In the genomic region with DNA sequence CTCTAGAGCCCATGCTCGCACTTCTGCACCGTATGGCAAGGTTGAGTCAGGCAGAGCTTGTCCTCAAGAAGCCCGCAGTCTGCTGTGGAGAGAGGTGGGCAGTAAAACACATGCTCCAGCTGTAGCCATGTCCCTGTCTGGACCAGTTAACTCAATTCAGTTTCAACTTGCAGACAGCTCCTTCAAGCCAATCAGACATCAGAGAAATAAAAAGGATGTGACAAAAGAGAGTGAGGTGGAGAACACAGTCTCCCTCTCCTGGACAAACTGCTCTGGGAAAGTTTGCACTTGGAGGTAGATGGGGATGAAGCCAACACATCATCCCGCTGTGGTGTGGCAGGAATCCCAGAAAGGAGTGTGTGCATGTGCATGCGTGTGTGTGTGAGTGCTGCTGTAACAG, we compare ENCODE assay signal across 17 cellular contexts.
DNase-seq lines count a peak whose midpoint lies in the region; ATAC-seq and TF ChIP-seq lines count a peak whose summit lies in the region.
"Had no signal": no experiment of that assay in that cellular context is flagged by ENCODE, and none has a peak within 500 bp of the region (broad histone marks: within the 10 kb centered on the region; RNA-seq: fewer than 3 reads in every experiment).

No MANE protein-coding gene starts in this region.

- ATAC-seq in HG02970 (IDR thresholded peaks at IDR 0.05; ENCODE audit: low FRiP score, unreplicated experiment) (no peak), HG03469 (IDR thresholded peaks at IDR 0.05; ENCODE audit: unreplicated experiment) (no peak), HG03108 (IDR thresholded peaks at IDR 0.05; ENCODE audit: unreplicated experiment) (no peak), GM21526 (IDR thresholded peaks at IDR 0.05; ENCODE audit: low FRiP score, unreplicated experiment) (no peak)
- ATAC-seq: HCT116, natural killer cell had no signal

- in situ Hi-C loops in Caki2 (cut with HindIII; ENCODE audit: low pct_unique_long_range_greater_than_20kb, low sequenced_read_pairs) = no loop called here

- H3K4me3 ChIP-seq in LNCaP clone FGC (ENCODE audit: low read depth, low read length) = no peak overlapping the region
- H3K4me3 ChIP-seq: coronary artery, prostate gland, SJSA1, spleen, testis had no signal

- TF ChIP-seq CTCF in LNCaP clone FGC (IDR thresholded peaks at IDR 0.05; ENCODE audit: control insufficient read depth, extremely low read depth, insufficient read depth) = peak; percentile 47

- DNase-seq in Caki2 (ENCODE audit: low read depth) (peak; percentile 10), LNCaP clone FGC (ENCODE audit: low read depth) (peak; percentile 8), cerebellar cortex (ENCODE audit: low spot score) (peak; percentile 9), left kidney (ENCODE audit: low read depth, low spot score) (peak; percentile 7)
- DNase-seq: activated T-cell treated with anti-CD3 and anti-CD28 coated beads for 4 hours, natural killer cell, NCI-H187 treated with DMSO at 0.1 percent for 48 hours, spleen, testis had no signal
